6 cellular contexts compared by ENCODE assay signal in genomic region chr17:81188491-81188840, GRCh38. TPM values are rescaled to one million over a fixed set of nuclear protein-coding genes. Genes with fewer than 3 reads are reported as not detected.
"Had no signal": no experiment of that assay in that cellular context is flagged by ENCODE, and none has a peak within 500 bp of the region (broad histone marks: within the 10 kb centered on the region; RNA-seq: fewer than 3 reads in every experiment).

No MANE protein-coding gene starts in this region.

- ATAC-seq: GM23338 had no signal

- H3K4me3 ChIP-seq: GM23338 had no signal

- DNase-seq: H9, HCEC 1CT, IMR-90 had no signal

RNA-seq across cellular contexts. Expression of gene PVALEF, which starts 23.2 kb away (rescaled TPM):
- total RNA-seq: GM23338, H1, H9, HT-29, IMR-90 had no signal
- polyA plus RNA-seq: GM23338, IMR-90 had no signal
